17 cellular contexts compared by ENCODE assay signal in genomic region chr9:4080889-4081548, GRCh38.
DNase-seq lines count a peak whose midpoint lies in the region; ATAC-seq and TF ChIP-seq lines count a peak whose summit lies in the region.
"Had no signal": no experiment of that assay in that cellular context is flagged by ENCODE, and none has a peak within 500 bp of the region (broad histone marks: within the 10 kb centered on the region; RNA-seq: fewer than 3 reads in every experiment).

No MANE protein-coding gene starts in this region.

- no peak overlapping the region for H2BK5ac ChIP-seq in neuronal stem cell (ENCODE audit: low read length)

- no peak overlapping the region for H2BK120ac ChIP-seq in neuronal stem cell (ENCODE audit: low read depth, low read length)

- H2BK15ac ChIP-seq in neuronal stem cell (ENCODE audit: low read length): no peak overlapping the region

- H3K4me3 Mint-ChIP-seq in GM23338: peak overlapping the region; percentile 43; the same call in 2 of the 3 replicates
- no peak overlapping the region for H3K4me3 Mint-ChIP-seq in activated CD4-positive, alpha-beta T cell treated with anti-CD3 and anti-CD28 coated beads, Interleukin-2, amount 10 ng/mL, durations not matched to agents 7 days and 5 days
- H3K4me3 Mint-ChIP-seq: activated naive CD8-positive, alpha-beta T cell had no signal

- H3K36me3 Mint-ChIP-seq in GM23338 (ENCODE audit: low read depth): no peaks in the 10 kb centered on the region
- H3K36me3 Mint-ChIP-seq in activated CD4-positive, alpha-beta T cell treated with anti-CD3 and anti-CD28 coated beads, Interleukin-2, amount 10 ng/mL, durations not matched to agents 7 days and 5 days (ENCODE audit: low read depth): no peaks in the 10 kb centered on the region
- H3K36me3 Mint-ChIP-seq: activated naive CD8-positive, alpha-beta T cell had no signal

- H3K4me1 ChIP-seq in GM23338 (ENCODE audit: insufficient read depth) (0 out of 2 replicates have a peak, but pooled peaks cover 7% of the 10 kb centered on the region), fibroblast of lung (ENCODE audit: control insufficient read depth, extremely low read depth, insufficient read depth, low read length) (peaks cover 25% of the 10 kb centered on the region), neuronal stem cell (ENCODE audit: control insufficient read depth in 2 of 2, insufficient read depth in 1 of 2, low read depth in 1 of 2, low read length in 2 of 2) (peaks cover 4 to 10% of the 10 kb centered on the region in 2 donors), heart right ventricle (peaks cover 0 to 26% (median 10%) of the 10 kb centered on the region in 9 donors)

- DNase-seq in GM23338 (ENCODE audit: low spot score) (peak; percentile 65), NCI-H69 (lab: John Stamatoyannopoulos, UW) (peak; percentile 73), fibroblast of lung (ENCODE audit: low read depth in 2 of 2) (peak in 1 of 2 donors; percentile 63), neuronal stem cell (ENCODE audit: low spot score) (no peak), activated gamma-delta T cell treated with Interleukin-2 at 50 U/mL for 16 hours (no peak), NCI-H446 treated with DMSO at 0.1 percent for 48 hours (lab: John Stamatoyannopoulos, UW) (no peak), heart right ventricle (no peak)
- DNase-seq in activated CD4-positive, alpha-beta T cell treated with anti-CD3 and anti-CD28 coated beads, Interleukin-2, amount 10 ng/mL, durations not matched to agents 7 days and 5 days: no peak
- DNase-seq: activated CD4-positive, CD25-positive, alpha-beta regulatory T cell treated with anti-CD3 and anti-CD28 coated beads, Interleukin-2, amount 50 U/mL, for 72 hours; DMS79; NCI-H1436 treated with DMSO at 0.1 percent for 48 hours; testis had no signal

- H3K79me2 ChIP-seq in GM23338 (replicated peaks; ENCODE audit: insufficient read depth) (no peaks in the 10 kb centered on the region), fibroblast of lung (ENCODE audit: control insufficient read depth, insufficient read depth, low read length) (no peaks in the 10 kb centered on the region)

- H3K27me3 Mint-ChIP-seq in GM23338 (ENCODE audit: insufficient read depth, low read depth, poor library complexity): no peaks in the 10 kb centered on the region
- H3K27me3 Mint-ChIP-seq in activated CD4-positive, alpha-beta T cell treated with anti-CD3 and anti-CD28 coated beads, Interleukin-2, amount 10 ng/mL, durations not matched to agents 7 days and 5 days: peaks cover 7% of the 10 kb centered on the region

- H3K9me3 Mint-ChIP-seq in GM23338: no peaks in the 10 kb centered on the region
- no peaks in the 10 kb centered on the region for H3K9me3 Mint-ChIP-seq in activated CD4-positive, alpha-beta T cell treated with anti-CD3 and anti-CD28 coated beads, Interleukin-2, amount 10 ng/mL, durations not matched to agents 7 days and 5 days

- no CpG with 5 or more reads among the region's 6 CpGs for whole genome bisulfite sequencing in neuronal stem cell (ENCODE audit: extremely low coverage in 2 of 2, insufficient read length in 2 of 2, insufficient replicate concordance in 1 of 2), 2 donors
- WGBS in heart right ventricle, 2 donors: 79 to 80% methylated on average over 6 of the region's 6 CpGs

- H4K20me1 ChIP-seq in GM23338 (replicated peaks; ENCODE audit: insufficient read depth): no peaks in the 10 kb centered on the region
- no peaks in the 10 kb centered on the region for H4K20me1 ChIP-seq in fibroblast of lung (ENCODE audit: control insufficient read depth, extremely low read depth, insufficient read depth, low read length)
- H4K20me1 ChIP-seq: BLaER1 treated with 17β-estradiol and CSF1 and Interleukin-3, amounts not matched to agents 10 nM and 100 nM had no signal

- ATAC-seq in GM23338: peak; percentile 96
- ATAC-seq in heart right ventricle: no peak
- ATAC-seq: gastroesophageal sphincter, Panc1 had no signal

- H3K18ac ChIP-seq in neuronal stem cell (ENCODE audit: low read length): no peak overlapping the region

- CTCF ChIA-PET in activated CD4-positive, alpha-beta T cell treated with anti-CD3 and anti-CD28 coated beads, Interleukin-2, amount 10 ng/mL, durations not matched to agents 7 days and 5 days (lab: Charles Lee): interaction anchor here (3.0 kb wide), 1 partner anchor 7 kb away, joined by 8 read pairs; no protein-coding TSS in a partner anchor

- no peak overlapping the region for H3K23ac ChIP-seq in neuronal stem cell (ENCODE audit: low read depth, low read length, poor library complexity)

- H2AFZ ChIP-seq in GM23338 (peak overlapping the region; percentile 91), fibroblast of lung (ENCODE audit: low read length) (no peak overlapping the region), neuronal stem cell (ENCODE audit: low read length) (peak overlapping the region; percentile 51)

- H2BK12ac ChIP-seq in neuronal stem cell (ENCODE audit: low read length): no peak overlapping the region

- H3K36me3 ChIP-seq in GM23338 (ENCODE audit: insufficient read depth) (no peaks in the 10 kb centered on the region), fibroblast of lung (ENCODE audit: control insufficient read depth, insufficient read depth, low read length) (no peaks in the 10 kb centered on the region), neuronal stem cell (replicated peaks in 1 of 2; ENCODE audit: control insufficient read depth in 2 of 2, insufficient read depth in 2 of 2, low read length in 2 of 2) (no peaks in the 10 kb centered on the region), heart right ventricle (no peaks in the 10 kb centered on the region)
- H3K36me3 ChIP-seq: BLaER1 treated with 17β-estradiol and CSF1 and Interleukin-3, amounts not matched to agents 10 nM and 100 nM; gastroesophageal sphincter had no signal

- peaks cover 19% of the 10 kb centered on the region for H3K4me1 Mint-ChIP-seq in GM23338
- H3K4me1 Mint-ChIP-seq in activated CD4-positive, alpha-beta T cell treated with anti-CD3 and anti-CD28 coated beads, Interleukin-2, amount 10 ng/mL, durations not matched to agents 7 days and 5 days: no peaks in the 10 kb centered on the region

- no peaks in the 10 kb centered on the region for H3K9me3 ChIP-seq in fibroblast of lung (ENCODE audit: control insufficient read depth, insufficient read depth, low read depth, low read length)
- no peaks in the 10 kb centered on the region for H3K9me3 ChIP-seq in neuronal stem cell (replicated peaks in 1 of 2; ENCODE audit: control insufficient read depth in 2 of 2, insufficient read depth in 1 of 2, low read depth in 1 of 2, low read length in 2 of 2)
- no peaks in the 10 kb centered on the region for H3K9me3 ChIP-seq in heart right ventricle
- H3K9me3 ChIP-seq: gastroesophageal sphincter, testis had no signal

- no peak overlapping the region for H3K9ac ChIP-seq in fibroblast of lung (ENCODE audit: insufficient read depth, low read length)
- no peak overlapping the region for H3K9ac ChIP-seq in neuronal stem cell (ENCODE audit: low read depth, low read length, poor library complexity)
- H3K9ac ChIP-seq: BLaER1 treated with 17β-estradiol and CSF1 and Interleukin-3, amounts not matched to agents 10 nM and 100 nM; KMS-11 had no signal

- H3K4me3 ChIP-seq in GM23338: no peak overlapping the region
- peak overlapping the region in 1 of 4 experiments; percentile 42 for H3K4me3 ChIP-seq in fibroblast of lung (replicated peaks in 1 of 4; ENCODE audit: control extremely low read depth in 1 of 4, insufficient read depth in 1 of 4, low read depth in 3 of 4, low read length in 4 of 4)
- H3K4me3 ChIP-seq in neuronal stem cell (ENCODE audit: low read length in 2 of 2): no peak overlapping the region
- H3K4me3 ChIP-seq in heart right ventricle: no peak overlapping the region
- H3K4me3 ChIP-seq: BLaER1 treated with 17β-estradiol and CSF1 and Interleukin-3, amounts not matched to agents 10 nM and 100 nM; gastroesophageal sphincter; testis had no signal

- H3K27me3 ChIP-seq in GM23338 (ENCODE audit: insufficient read depth): no peaks in the 10 kb centered on the region
- no peaks in the 10 kb centered on the region for H3K27me3 ChIP-seq in fibroblast of lung (ENCODE audit: control insufficient read depth, insufficient read depth, low read length)
- no peaks in the 10 kb centered on the region for H3K27me3 ChIP-seq in neuronal stem cell (ENCODE audit: control insufficient read depth in 3 of 3, insufficient read depth in 3 of 3, low read depth in 1 of 3, low read length in 3 of 3)
- H3K27me3 ChIP-seq in heart right ventricle: no peaks in the 10 kb centered on the region
- H3K27me3 ChIP-seq: BLaER1 treated with 17β-estradiol and CSF1 and Interleukin-3, amounts not matched to agents 10 nM and 100 nM; gastroesophageal sphincter; testis had no signal

- no peaks in the 10 kb centered on the region for H3K79me1 ChIP-seq in neuronal stem cell (ENCODE audit: low read depth, low read length)

- H3K4me2 ChIP-seq in GM23338: no peak overlapping the region
- H3K4me2 ChIP-seq in fibroblast of lung (ENCODE audit: extremely low read depth, insufficient read depth, low read length): peak overlapping the region; percentile 3
- no peak overlapping the region for H3K4me2 ChIP-seq in neuronal stem cell (ENCODE audit: insufficient read depth, low read length, poor library complexity, severe bottlenecking)
- H3K4me2 ChIP-seq: BLaER1 treated with 17β-estradiol and CSF1 and Interleukin-3, amounts not matched to agents 10 nM and 100 nM; KMS-11 had no signal

- H3K27ac ChIP-seq in GM23338 (ENCODE audit: low read depth) (no peak overlapping the region), fibroblast of lung (ENCODE audit: insufficient read depth, low read length) (peak overlapping the region; percentile 1), neuronal stem cell (replicated peaks; ENCODE audit: low read length) (no peak overlapping the region), heart right ventricle (no peak overlapping the region)
- H3K27ac ChIP-seq: BLaER1 treated with 17β-estradiol and CSF1 and Interleukin-3, amounts not matched to agents 10 nM and 100 nM; KMS-11 had no signal

- H3K9me2 ChIP-seq in GM23338 (ENCODE audit: insufficient read depth): no peaks in the 10 kb centered on the region

- no peak overlapping the region for H4K91ac ChIP-seq in neuronal stem cell (ENCODE audit: low read depth, low read length, poor library complexity)

- intact Hi-C loops in heart right ventricle (cut with DNase I): loop anchor here in 2 of 10 donors (10.0 kb wide), 2 partner anchors 124 to 154 kb away; no protein-coding TSS in a partner anchor

- no peak overlapping the region for H3K14ac ChIP-seq in neuronal stem cell (ENCODE audit: low read length)

- no peak overlapping the region for H2AK5ac ChIP-seq in neuronal stem cell (ENCODE audit: low read depth, low read length)

- H4K8ac ChIP-seq in neuronal stem cell (ENCODE audit: low read depth, low read length): no peak overlapping the region

- no peak overlapping the region for H3K27ac Mint-ChIP-seq in GM23338
- H3K27ac Mint-ChIP-seq in activated CD4-positive, alpha-beta T cell treated with anti-CD3 and anti-CD28 coated beads, Interleukin-2, amount 10 ng/mL, durations not matched to agents 7 days and 5 days: no peak overlapping the region
- H3K27ac Mint-ChIP-seq: activated naive CD8-positive, alpha-beta T cell had no signal

- TF ChIP-seq CTCF in GM23338 (conservative IDR thresholded peaks at IDR 0.05; ENCODE audit: low read depth in 2 of 2): no peak
- TF ChIP-seq CTCF in fibroblast of lung (conservative IDR thresholded peaks at IDR 0.05 in 1 of 2, IDR thresholded peaks at IDR 0.05 in 1 of 2; ENCODE audit: low read depth in 1 of 2, low read length in 2 of 2): no peak
- TF ChIP-seq CTCF in heart right ventricle (IDR thresholded peaks at IDR 0.05): no peak

- H3K4ac ChIP-seq in neuronal stem cell (ENCODE audit: low read length): no peak overlapping the region

- POLR2A ChIA-PET in activated CD4-positive, alpha-beta T cell treated with anti-CD3 and anti-CD28 coated beads, Interleukin-2, amount 10 ng/mL, durations not matched to agents 7 days and 5 days (lab: Charles Lee): no interaction called here

- H3F3A ChIP-seq in GM23338 (replicated peaks; ENCODE audit: low read depth): no peaks in the 10 kb centered on the region

Comparison
In these comparisons a context has a peak if more than half of its experiments do, and no peak if none do; other contexts are left out.
1. DNase-seq: peak in GM23338 (single experiment) and NCI-H69 (single experiment); none in neuronal stem cell (single experiment), activated CD4-positive, alpha-beta T cell treated with anti-CD3 and anti-CD28 coated beads, Interleukin-2, amount 10 ng/mL, durations not matched to agents 7 days and 5 days (single experiment), activated gamma-delta T cell treated with Interleukin-2 at 50 U/mL for 16 hours (single experiment), NCI-H446 treated with DMSO at 0.1 percent for 48 hours (single experiment) and heart right ventricle (0 of 2).